In the genomic region with DNA sequence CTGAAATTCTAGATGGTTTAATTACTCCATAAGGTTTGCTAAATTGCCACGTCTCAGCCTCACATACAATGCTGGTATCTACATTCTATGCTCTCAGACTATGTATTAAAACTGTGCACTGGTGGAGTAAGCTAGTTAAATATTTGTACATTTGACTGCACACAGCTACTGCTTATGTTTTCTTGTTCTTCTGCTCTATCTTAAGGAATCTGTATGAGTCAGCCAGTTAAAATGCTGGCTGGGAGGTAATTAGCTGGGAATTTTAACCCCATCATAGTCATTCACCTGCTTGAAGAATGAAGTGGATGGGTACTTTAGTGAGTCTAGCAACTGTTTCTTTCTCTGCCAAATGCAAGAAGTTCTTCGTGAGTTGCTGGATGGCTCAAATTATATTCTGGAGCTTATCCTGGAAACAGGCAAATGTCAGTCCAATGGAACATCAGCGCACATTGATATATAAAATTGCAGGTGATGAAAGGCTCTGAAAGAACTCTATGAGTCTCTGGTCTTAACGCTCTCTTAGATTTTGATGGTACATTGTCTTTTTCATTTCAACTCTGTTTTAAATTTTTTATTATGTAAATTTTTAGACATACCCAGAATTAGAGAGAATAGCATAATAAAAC, we compare ENCODE assay signal across 13 cellular contexts.
DNase-seq lines count a peak whose midpoint lies in the region; ATAC-seq, FAIRE-seq and TF ChIP-seq lines count a peak whose summit lies in the region.
"Had no signal": no experiment of that assay in that cellular context is flagged by ENCODE, and none has a peak within 500 bp of the region (broad histone marks: within the 10 kb centered on the region; RNA-seq: fewer than 3 reads in every experiment).

No MANE protein-coding gene starts in this region.

- peaks cover 15% of the 10 kb centered on the region for H3K9me3 Mint-ChIP-seq in Caco-2 (ENCODE audit: unreplicated experiment)
- H3K9me3 Mint-ChIP-seq: activated naive CD8-positive, alpha-beta T cell treated with anti-CD3 and anti-CD28 coated beads, Interleukin-2, amount 50 U/mL, for 24 hours; CD8-positive, alpha-beta T cell had no signal

- H3K36me3 Mint-ChIP-seq in Caco-2 (ENCODE audit: insufficient read depth, unreplicated experiment), result peaks cover 9% of the 10 kb centered on the region
- H3K36me3 Mint-ChIP-seq: CD8-positive, alpha-beta T cell had no signal

- H3K79me2 ChIP-seq in endothelial cell of umbilical vein (ENCODE audit: control insufficient read depth, insufficient read depth, low read length), result no peaks in the 10 kb centered on the region

- peaks cover 15% of the 10 kb centered on the region for H3K4me1 Mint-ChIP-seq in Caco-2 (ENCODE audit: low read depth, unreplicated experiment)
- H3K4me1 Mint-ChIP-seq: activated naive CD8-positive, alpha-beta T cell treated with anti-CD3 and anti-CD28 coated beads, Interleukin-2, amount 50 U/mL, for 24 hours had no signal

- H4K20me1 ChIP-seq in endothelial cell of umbilical vein (replicated peaks; ENCODE audit: control insufficient read depth, extremely low read depth, insufficient read depth, low read length), result no peaks in the 10 kb centered on the region

- H3K4me3 Mint-ChIP-seq in Caco-2 (ENCODE audit: unreplicated experiment), result peak overlapping the region; percentile 51
- H3K4me3 Mint-ChIP-seq: activated naive CD8-positive, alpha-beta T cell treated with anti-CD3 and anti-CD28 coated beads, Interleukin-2, amount 50 U/mL, for 24 hours; CD8-positive, alpha-beta T cell had no signal

- H3K36me3 ChIP-seq in Caco-2 (ENCODE audit: control insufficient read depth, insufficient read depth, low read length), result no peaks in the 10 kb centered on the region
- H3K36me3 ChIP-seq in endothelial cell of umbilical vein (ENCODE audit: control insufficient read depth in 2 of 2, extremely low read depth in 1 of 2, insufficient read depth in 2 of 2, low read length in 2 of 2), result no peaks in the 10 kb centered on the region
- H3K36me3 ChIP-seq in mucosa of descending colon (ENCODE audit: low read depth), result no peaks in the 10 kb centered on the region
- H3K36me3 ChIP-seq: right atrium auricular region had no signal

- no peak overlapping the region for H2AFZ ChIP-seq in endothelial cell of umbilical vein (ENCODE audit: low read depth, low read length)

- H3K4me3 ChIP-seq in Caco-2 (ENCODE audit: low read depth, low read length) (no peak overlapping the region), LNCaP clone FGC (ENCODE audit: low read depth, low read length) (no peak overlapping the region), endothelial cell of umbilical vein (replicated peaks in 1 of 3; ENCODE audit: insufficient read depth in 1 of 3, low read depth in 1 of 3, low read length in 3 of 3) (no peak overlapping the region), mucosa of descending colon (no peak overlapping the region)
- H3K4me3 ChIP-seq: right atrium auricular region had no signal

- intact Hi-C loops in Caco-2 (cut with micrococcal nuclease; ENCODE audit: unreplicated experiment) (loop anchor here (5.0 kb wide), 2 partner anchors 40 to 60 kb away; no protein-coding TSS in a partner anchor), endothelial cell of umbilical vein (cut with micrococcal nuclease) (no loop called here), mucosa of descending colon (cut with DNase I, micrococcal nuclease) (no loop called here)

- H3K27me3 Mint-ChIP-seq in Caco-2 (ENCODE audit: insufficient read depth, unreplicated experiment), result no peaks in the 10 kb centered on the region
- H3K27me3 Mint-ChIP-seq: activated naive CD8-positive, alpha-beta T cell treated with anti-CD3 and anti-CD28 coated beads, Interleukin-2, amount 50 U/mL, for 24 hours had no signal

- ATAC-seq in mucosa of descending colon (peak; percentile 56), HG02852 (IDR thresholded peaks at IDR 0.05; ENCODE audit: unreplicated experiment) (no peak), GM21360 (IDR thresholded peaks at IDR 0.05; ENCODE audit: unreplicated experiment) (no peak)
- ATAC-seq: activated naive CD8-positive, alpha-beta T cell treated with anti-CD3 and anti-CD28 coated beads, Interleukin-2, amount 50 U/mL, for 24 hours; CD8-positive, alpha-beta T cell had no signal

- CTCF ChIA-PET in Caco-2 (lab: Charles Lee) (interaction anchor here (0.7 to 1.1 kb wide), 2 partner anchors 21 to 187 kb away, joined by 3 to 7 read pairs; no protein-coding TSS in a partner anchor), endothelial cell of umbilical vein (lab: Charles Lee) (interaction anchor here (1.1 to 1.8 kb wide), 5 partner anchors 10 to 467 kb away, joined by 3 to 8 read pairs (median 5); no protein-coding TSS in a partner anchor)

- TF ChIP-seq POLR2A in endothelial cell of umbilical vein (IDR thresholded peaks at IDR 0.05; ENCODE audit: low read depth, low read length), result no peak

- no peak overlapping the region for H3K27ac ChIP-seq in endothelial cell of umbilical vein (ENCODE audit: insufficient read depth, low read depth, low read length)
- H3K27ac ChIP-seq: right atrium auricular region had no signal

- peak overlapping the region; percentile 81 for H3K27ac Mint-ChIP-seq in Caco-2 (ENCODE audit: unreplicated experiment)
- H3K27ac Mint-ChIP-seq: activated naive CD8-positive, alpha-beta T cell treated with anti-CD3 and anti-CD28 coated beads, Interleukin-2, amount 50 U/mL, for 24 hours; CD8-positive, alpha-beta T cell had no signal

- peaks cover 6% of the 10 kb centered on the region; the same call in 1 of the 2 replicates for H3K9me3 ChIP-seq in Caco-2
- no peaks in the 10 kb centered on the region for H3K9me3 ChIP-seq in endothelial cell of umbilical vein (replicated peaks; ENCODE audit: control insufficient read depth, insufficient read depth, low read length)
- no peaks in the 10 kb centered on the region for H3K9me3 ChIP-seq in mucosa of descending colon
- H3K9me3 ChIP-seq: right atrium auricular region had no signal

- POLR2A ChIA-PET in Caco-2 (lab: Charles Lee) (no interaction called here), endothelial cell of umbilical vein (lab: Charles Lee) (no interaction called here)

- H3K9me1 ChIP-seq in endothelial cell of umbilical vein (replicated peaks; ENCODE audit: control insufficient read depth, extremely low read depth, insufficient read depth, low read length), result no peaks in the 10 kb centered on the region

- H3K4me2 ChIP-seq in endothelial cell of umbilical vein (ENCODE audit: insufficient read depth, low read length), result no peak overlapping the region

- no peak for TF ChIP-seq CTCF in Caco-2 (IDR thresholded peaks at IDR 0.05; ENCODE audit: insufficient read depth in 1 of 2, low read depth in 1 of 2, low read length in 1 of 2, severe bottlenecking in 1 of 2, unreplicated experiment in 1 of 2)
- TF ChIP-seq CTCF in LNCaP clone FGC (IDR thresholded peaks at IDR 0.05; ENCODE audit: control insufficient read depth, extremely low read depth, insufficient read depth), result no peak
- no peak for TF ChIP-seq CTCF in endothelial cell of umbilical vein (IDR thresholded peaks at IDR 0.05; ENCODE audit: extremely low read depth in 1 of 2, insufficient read depth in 1 of 2, low read depth in 1 of 2, low read length in 2 of 2)
- TF ChIP-seq CTCF in mucosa of descending colon (IDR thresholded peaks at IDR 0.05), result no peak

- peak; percentile 42 to 55 for DNase-seq in Caco-2
- DNase-seq in LNCaP clone FGC (ENCODE audit: low read depth), result peak; percentile 23
- DNase-seq in endothelial cell of umbilical vein (ENCODE audit: low read depth, low spot score), result peak; percentile 13
- no peak for DNase-seq in mucosa of descending colon
- DNase-seq in HUDEP-2 (lab: John Stamatoyannopoulos, UW; ENCODE audit: unreplicated experiment in 76 of 76), result no peak
- no peak for DNase-seq in NCI-H446 (lab: John Stamatoyannopoulos, UW)
- DNase-seq: activated naive CD8-positive, alpha-beta T cell treated with anti-CD3 and anti-CD28 coated beads, Interleukin-2, amount 50 U/mL, for 24 hours; CD8-positive, alpha-beta T cell; NCI-H69 had no signal

- BruUV-seq in Caco-2 (replicated peaks; lab: Mats Ljungman, UMichigan) (no TSS peak), endothelial cell of umbilical vein (replicated peaks; lab: Mats Ljungman, UMichigan) (no TSS peak)

- H3K4me1 ChIP-seq in Caco-2, result peaks cover 58% of the 10 kb centered on the region
- H3K4me1 ChIP-seq in endothelial cell of umbilical vein (ENCODE audit: control insufficient read depth, extremely low read depth, insufficient read depth, low read length), result no peaks in the 10 kb centered on the region
- H3K4me1 ChIP-seq in mucosa of descending colon (ENCODE audit: low read depth), result no peaks in the 10 kb centered on the region
- H3K4me1 ChIP-seq: right atrium auricular region had no signal

- peak; percentile 68 for FAIRE-seq in endothelial cell of umbilical vein (lab: Jason Lieb, UNC)
- FAIRE-seq: GM18507 had no signal

- no peak overlapping the region for H3K9ac ChIP-seq in endothelial cell of umbilical vein (replicated peaks; ENCODE audit: extremely low read depth, insufficient read depth, low read length)

- H3K27me3 ChIP-seq in Caco-2 (replicated peaks; ENCODE audit: control insufficient read depth, insufficient read depth, low read length), result no peaks in the 10 kb centered on the region
- H3K27me3 ChIP-seq in endothelial cell of umbilical vein (ENCODE audit: control insufficient read depth in 2 of 2, insufficient read depth in 2 of 2, low read length in 2 of 2), result no peaks in the 10 kb centered on the region
- H3K27me3 ChIP-seq: right atrium auricular region had no signal

- dilution Hi-C loops in endothelial cell of umbilical vein (cut with MboI; ENCODE audit: extremely low pct_ligation_motif_present, low sequenced_read_pairs), result no loop called here

TF ChIP-seq in endothelial cell of umbilical vein, 7 proteins besides CTCF, POLR2A, EP300 and RAD21:
- TF ChIP-seq JUN (IDR thresholded peaks at IDR 0.05; ENCODE audit: borderline replicate concordance, insufficient read depth, insufficient read length, low read depth) (no peak), GATA2 (IDR thresholded peaks at IDR 0.05; ENCODE audit: insufficient read depth, insufficient read length, low read depth, low read length) (peak; percentile 31), FOS (IDR thresholded peaks at IDR 0.05; ENCODE audit: borderline replicate concordance, insufficient read depth, low read length) (peak; percentile 29)

Comparison
In these comparisons a context has a peak if more than half of its experiments do, and no peak if none do; other contexts are left out.
1. DNase-seq: peak in Caco-2 (2 of 2), LNCaP clone FGC (single experiment) and endothelial cell of umbilical vein (single experiment); none in mucosa of descending colon (0 of 3), HUDEP-2 (0 of 76) and NCI-H446 (0 of 2).